Comparison of ENCODE assay signal across 21 cellular contexts in genomic region chr3:128006471-128007424, GRCh38. TPM values are rescaled to one million over a fixed set of nuclear protein-coding genes. Genes with fewer than 3 reads are reported as not detected.
DNase-seq lines count a peak whose midpoint lies in the region; ATAC-seq, FAIRE-seq and TF ChIP-seq lines count a peak whose summit lies in the region.
"Had no signal": no experiment of that assay in that cellular context is flagged by ENCODE, and none has a peak within 500 bp of the region (broad histone marks: within the 10 kb centered on the region; RNA-seq: fewer than 3 reads in every experiment).

No MANE protein-coding gene starts in this region.

- no peak for FAIRE-seq in GM12891 (lab: Jason Lieb, UNC)
- FAIRE-seq in H54 (lab: Jason Lieb, UNC), result no peak

- TF ChIP-seq POLR2A in GM12891 (IDR thresholded peaks at IDR 0.05; ENCODE audit: low read depth, low read length) (no peak), H54 (IDR thresholded peaks at IDR 0.05; ENCODE audit: low read depth, low read length) (no peak), body of pancreas (IDR thresholded peaks at IDR 0.05) (no peak)

- peak overlapping the region; percentile 18; the same call in 1 of the 2 replicates for H3K27ac ChIP-seq in RWPE1
- H3K27ac ChIP-seq in foreskin keratinocyte, result no peak overlapping the region
- no peak overlapping the region for H3K27ac ChIP-seq in body of pancreas
- H3K27ac ChIP-seq: adrenal gland, C4-2B had no signal

- DNase-seq in NCI-H146 (lab: John Stamatoyannopoulos, UW) (peak; percentile 32), NCI-H146 treated with DMSO at 0.1 percent for 48 hours (lab: John Stamatoyannopoulos, UW; ENCODE audit: unreplicated experiment) (no peak), RWPE1 (ENCODE audit: low spot score) (no peak), foreskin keratinocyte (no peak), retina (peak; percentile 58), GM12891 (ENCODE audit: insufficient read length, low spot score) (no peak), H54 (ENCODE audit: insufficient read length, low spot score) (no peak), body of pancreas (no peak)
- DNase-seq: 8988T; activated CD8-positive, alpha-beta memory T cell treated with anti-CD3 and anti-CD28 coated beads, Interleukin-2, amount 10 ng/mL, durations not matched to agents 7 days and 5 days; activated effector memory CD4-positive, alpha-beta T cell treated with Interleukin-2 at 50 U/mL for 16 hours; adrenal gland; foreskin fibroblast; naive thymus-derived CD4-positive, alpha-beta T cell; NCI-H187; NCI-H446 treated with DMSO at 0.1 percent for 48 hours; stimulated activated CD4-positive, alpha-beta T cell treated with anti-CD3 and anti-CD28 coated beads, Interleukin-15, amount 100 ng/mL, for 24 hours; stimulated activated naive B cell treated with anti-CD40 and anti-IgM and Interleukin-4, amounts not matched to agents 10 μg/mL and 1 μg/mL and 100 μg/mL, for 72 hours; trophoblast cell had no signal

- H3K9me3 ChIP-seq in body of pancreas, result no peaks in the 10 kb centered on the region
- H3K9me3 ChIP-seq: adrenal gland had no signal

- no peaks in the 10 kb centered on the region for H3K36me3 ChIP-seq in body of pancreas (replicated peaks in 1 of 2; ENCODE audit: insufficient read depth in 1 of 2, low read depth in 2 of 2)
- H3K36me3 ChIP-seq: adrenal gland had no signal

- intact Hi-C loops in body of pancreas (cut with DNase I), result no loop called here

- peak; percentile 32 for ATAC-seq in foreskin keratinocyte
- no peak for ATAC-seq in body of pancreas
- ATAC-seq: activated CD8-positive, alpha-beta memory T cell treated with anti-CD3 and anti-CD28 coated beads, Interleukin-2, amount 10 ng/mL, durations not matched to agents 7 days and 5 days; naive thymus-derived CD4-positive, alpha-beta T cell; stimulated activated naive B cell treated with anti-CD40 and anti-IgM and Interleukin-4, amounts not matched to agents 10 μg/mL and 1 μg/mL and 100 μg/mL, for 72 hours had no signal

- CTCF ChIA-PET in RWPE1 (lab: Yijun Ruan, JAX), result interaction anchor here (0.7 to 1.1 kb wide), 4 partner anchors 36 to 1632 kb away, joined by 3 to 4 read pairs (median 3); no protein-coding TSS in a partner anchor

- POLR2A ChIA-PET in RWPE1 (lab: Yijun Ruan, JAX; ENCODE audit: low non-redundant PET), result no interaction called here

- H3K27me3 ChIP-seq in foreskin keratinocyte (peaks cover 14% of the 10 kb centered on the region), body of pancreas (no peaks in the 10 kb centered on the region)
- H3K27me3 ChIP-seq: adrenal gland had no signal

- 46 to 58% methylated on average over 23 to 32 of the region's 32 CpGs for WGBS in body of pancreas, 2 donors

- no peak overlapping the region for H3K4me3 ChIP-seq in body of pancreas
- H3K4me3 ChIP-seq: adrenal gland, lung had no signal

- TF ChIP-seq CTCF in RWPE1 (conservative IDR thresholded peaks at IDR 0.05; ENCODE audit: low read depth), result no peak
- no peak for TF ChIP-seq CTCF in foreskin keratinocyte (conservative IDR thresholded peaks at IDR 0.05)
- no peak for TF ChIP-seq CTCF in body of pancreas (IDR thresholded peaks at IDR 0.05)

- peaks cover 8% of the 10 kb centered on the region for H3K4me1 ChIP-seq in foreskin keratinocyte
- peaks cover 5% of the 10 kb centered on the region for H3K4me1 ChIP-seq in body of pancreas
- H3K4me1 ChIP-seq: adrenal gland had no signal

TF ChIP-seq in GM12891, 5 proteins besides CTCF, POLR2A, EP300 and RAD21:
- TF ChIP-seq POU2F2 (IDR thresholded peaks at IDR 0.05; ENCODE audit: low read depth, low read length), result no peak
- TF ChIP-seq SPI1 (IDR thresholded peaks at IDR 0.05; ENCODE audit: low read depth, low read length), result no peak
- TF ChIP-seq TAF1 (IDR thresholded peaks at IDR 0.05; ENCODE audit: low read depth, low read length), result no peak
- TF ChIP-seq POLR2AphosphoS5 (IDR thresholded peaks at IDR 0.05; ENCODE audit: low read depth, low read length), result no peak
- no peak for TF ChIP-seq PAX5 (IDR thresholded peaks at IDR 0.05; ENCODE audit: insufficient read depth, low read length, severe bottlenecking)

RNA-seq across cellular contexts. Expression of gene SEC61A1, which starts 45.5 kb away (rescaled TPM):
- total RNA-seq in foreskin keratinocyte (219 and 254 TPM in 2 replicates), body of pancreas (100 to 1,000 TPM; 168 to 207 TPM)
- polyA plus RNA-seq in foreskin keratinocyte, result 185 and 203 TPM in 2 replicates
- polyA plus RNA-seq in GM12891 (2012; ENCODE audit: low read depth, missing spikeins), result 78.0 TPM

Comparison
In these comparisons a context has a peak if more than half of its experiments do, and no peak if none do; other contexts are left out.
1. DNase-seq: peak in NCI-H146 (single experiment) and retina (single experiment); none in NCI-H146 treated with DMSO at 0.1 percent for 48 hours (single experiment), RWPE1 (single experiment), foreskin keratinocyte (0 of 2), GM12891 (single experiment), H54 (single experiment) and body of pancreas (0 of 4).